30 cellular contexts compared by ENCODE assay signal in the genomic region with DNA sequence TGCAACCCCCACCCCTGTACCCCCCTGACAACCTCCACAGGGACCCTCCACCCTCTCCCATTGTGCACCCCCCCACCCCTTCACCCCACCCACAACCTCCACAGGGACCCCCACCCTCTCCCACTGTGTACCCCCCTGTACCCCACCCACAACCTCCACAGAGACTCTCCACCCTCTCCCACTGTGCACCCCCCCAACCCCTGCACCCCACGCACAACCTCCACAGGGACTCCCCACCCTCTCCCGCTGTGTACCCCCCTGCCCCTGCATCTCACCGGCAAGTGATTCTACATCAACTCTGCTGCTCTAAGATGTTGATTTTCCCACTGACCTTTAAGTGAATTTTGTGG.
"Had no signal": no experiment of that assay in that cellular context is flagged by ENCODE, and none has a peak within 500 bp of the region (broad histone marks: within the 10 kb centered on the region; RNA-seq: fewer than 3 reads in every experiment).

No MANE protein-coding gene starts in this region.

- H3K27ac Mint-ChIP-seq: activated CD4-positive, alpha-beta memory T cell treated with anti-CD3 and anti-CD28 coated beads for 36 hours; activated CD4-positive, alpha-beta T cell treated with anti-CD3 and anti-CD28 coated beads for 36 hours; activated CD4-positive, alpha-beta T cell treated with anti-CD3 and anti-CD28 coated beads, Interleukin-2, amount 10 ng/mL, durations not matched to agents 24 days and 14 days; activated CD8-positive, alpha-beta memory T cell treated with anti-CD3 and anti-CD28 coated beads, Interleukin-2, amount 10 ng/mL, durations not matched to agents 7 days and 5 days; activated CD8-positive, alpha-beta T cell treated with anti-CD3 and anti-CD28 coated beads, Interleukin-2, amount 10 ng/mL, durations not matched to agents 7 days and 5 days; activated naive CD4-positive, alpha-beta T cell treated with anti-CD3 and anti-CD28 coated beads, Interleukin-2, amount 10 ng/mL, durations not matched to agents 7 days and 5 days; activated naive CD8-positive, alpha-beta T cell; activated T-helper 1 cell treated with anti-CD3 and anti-CD28 coated beads, Interleukin-12 subunit alpha, Interleukin-12 subunit beta, Interleukin-2, Interleukin-4 antibody, amounts not matched to agents 30 ng/mL and 10 ng/mL and 1 ng/mL, durations not matched to agents 14 hours and 24 hours and 36 hours; activated T-helper 2 cell treated with anti-CD3 and anti-CD28 coated beads, Interferon-gamma antibody, Interleukin-2, Interleukin-4, amounts not matched to agents 10 μg/mL and 5 μg/mL and 100 μg/mL, durations not matched to agents 14 hours and 24 hours and 36 hours had no signal

- H3K36me3 Mint-ChIP-seq: activated CD4-positive, alpha-beta memory T cell treated with anti-CD3 and anti-CD28 coated beads for 36 hours; activated CD8-positive, alpha-beta memory T cell treated with anti-CD3 and anti-CD28 coated beads, Interleukin-2, amount 10 ng/mL, durations not matched to agents 7 days and 5 days; activated naive CD8-positive, alpha-beta T cell had no signal

- H3K9me3 ChIP-seq: body of pancreas, esophagus squamous epithelium, gastroesophageal sphincter had no signal

- H3K27me3 ChIP-seq: gastroesophageal sphincter had no signal

- H3K27ac ChIP-seq: body of pancreas, epithelial cell of prostate, esophagus squamous epithelium had no signal

- H3K27me3 Mint-ChIP-seq: activated naive CD8-positive, alpha-beta T cell had no signal

- ATAC-seq: activated CD4-positive, alpha-beta T cell treated with anti-CD3 and anti-CD28 coated beads for 36 hours; activated CD8-positive, alpha-beta memory T cell treated with anti-CD3 and anti-CD28 coated beads, Interleukin-2, amount 10 ng/mL, durations not matched to agents 7 days and 5 days; body of pancreas; gastroesophageal sphincter had no signal

- H3K4me3 Mint-ChIP-seq: activated CD4-positive, alpha-beta memory T cell treated with anti-CD3 and anti-CD28 coated beads for 36 hours; activated CD4-positive, alpha-beta T cell treated with anti-CD3 and anti-CD28 coated beads for 36 hours; activated CD4-positive, alpha-beta T cell treated with anti-CD3 and anti-CD28 coated beads, Interleukin-2, amount 10 ng/mL, durations not matched to agents 24 days and 14 days; activated CD8-positive, alpha-beta memory T cell treated with anti-CD3 and anti-CD28 coated beads, Interleukin-2, amount 10 ng/mL, durations not matched to agents 7 days and 5 days; activated CD8-positive, alpha-beta T cell treated with anti-CD3 and anti-CD28 coated beads, Interleukin-2, amount 10 ng/mL, durations not matched to agents 7 days and 5 days; activated naive CD4-positive, alpha-beta T cell treated with anti-CD3 and anti-CD28 coated beads, Interleukin-2, amount 10 ng/mL, durations not matched to agents 7 days and 5 days; activated naive CD8-positive, alpha-beta T cell; activated T-helper 1 cell treated with anti-CD3 and anti-CD28 coated beads, Interleukin-12 subunit alpha, Interleukin-12 subunit beta, Interleukin-2, Interleukin-4 antibody, amounts not matched to agents 30 ng/mL and 10 ng/mL and 1 ng/mL, durations not matched to agents 14 hours and 24 hours and 36 hours had no signal

- DNase-seq: activated CD4-positive, alpha-beta memory T cell treated with anti-CD3 and anti-CD28 coated beads for 36 hours; activated CD4-positive, alpha-beta T cell treated with anti-CD3 and anti-CD28 coated beads for 36 hours; activated CD4-positive, alpha-beta T cell treated with anti-CD3 and anti-CD28 coated beads, Interleukin-2, amount 10 ng/mL, durations not matched to agents 24 days and 14 days; activated CD4-positive, CD25-positive, alpha-beta regulatory T cell; activated CD4-positive, CD25-positive, alpha-beta regulatory T cell treated with anti-CD3 and anti-CD28 coated beads, Interleukin-2, amount 50 U/mL, for 72 hours; activated CD8-positive, alpha-beta memory T cell treated with anti-CD3 and anti-CD28 coated beads, Interleukin-2, amount 10 ng/mL, durations not matched to agents 7 days and 5 days; activated CD8-positive, alpha-beta memory T cell treated with anti-CD3 and anti-CD28 coated beads, Interleukin-2, amount 50 U/mL, for 4 hours; activated CD8-positive, alpha-beta T cell treated with anti-CD3 and anti-CD28 coated beads, Interleukin-2, amount 10 ng/mL, durations not matched to agents 7 days and 5 days; activated effector memory CD4-positive, alpha-beta T cell treated with anti-CD3 and anti-CD28 coated beads, Interleukin-2, amount 50 U/mL, for 16 hours; activated naive CD4-positive, alpha-beta T cell treated with anti-CD3 and anti-CD28 coated beads, Interleukin-2, amount 10 ng/mL, durations not matched to agents 7 days and 5 days; activated T-cell treated with anti-CD3 and anti-CD28 coated beads, Interleukin-2, amount 50 U/mL, for 1 hour; activated T-cell treated with anti-CD3 and anti-CD28 coated beads, Interleukin-2, amount 50 U/mL, for 48 hours; amniotic stem cell; aorta; cortex of kidney; dermis blood vessel endothelial cell; effector CD8-positive, alpha-beta T cell; esophagus squamous epithelium; foreskin melanocyte; T-helper 1 cell; T-helper 2 cell had no signal

- FAIRE-seq: colon, endometrium, endothelial cell of umbilical vein had no signal

- H3K9me3 Mint-ChIP-seq: activated CD4-positive, alpha-beta memory T cell treated with anti-CD3 and anti-CD28 coated beads for 36 hours; activated CD4-positive, alpha-beta T cell treated with anti-CD3 and anti-CD28 coated beads, Interleukin-2, amount 10 ng/mL, durations not matched to agents 24 days and 14 days; activated naive CD4-positive, alpha-beta T cell treated with anti-CD3 and anti-CD28 coated beads, Interleukin-2, amount 10 ng/mL, durations not matched to agents 7 days and 5 days; activated T-helper 1 cell treated with anti-CD3 and anti-CD28 coated beads, Interleukin-12 subunit alpha, Interleukin-12 subunit beta, Interleukin-2, Interleukin-4 antibody, amounts not matched to agents 30 ng/mL and 10 ng/mL and 1 ng/mL, durations not matched to agents 14 hours and 24 hours and 36 hours; activated T-helper 2 cell treated with anti-CD3 and anti-CD28 coated beads, Interferon-gamma antibody, Interleukin-2, Interleukin-4, amounts not matched to agents 10 μg/mL and 5 μg/mL and 100 μg/mL, durations not matched to agents 14 hours and 24 hours and 36 hours had no signal

- H3K4me3 ChIP-seq: body of pancreas, esophagus squamous epithelium had no signal

- H3K36me3 ChIP-seq: esophagus squamous epithelium had no signal
